In genomic region chr7:74183653-74184450, GRCh38 we compare ENCODE assay signal across 8 cellular contexts. TPM values are rescaled to one million over a fixed set of nuclear protein-coding genes. Genes with fewer than 3 reads are reported as not detected.
DNase-seq lines count a peak whose midpoint lies in the region; ATAC-seq and TF ChIP-seq lines count a peak whose summit lies in the region.

No MANE protein-coding gene starts in this region.

- ATAC-seq in natural killer cell, result peak; percentile 67 to 89 (median 72)

- H4K20me1 ChIP-seq in Karpas-422 (ENCODE audit: insufficient read depth, low read depth, low read length), result peaks cover 95% of the 10 kb centered on the region

- H2AFZ ChIP-seq in Karpas-422 (ENCODE audit: low read length), result no peak overlapping the region

- TF ChIP-seq CTCF in astrocyte of the cerebellum (IDR thresholded peaks at IDR 0.05; ENCODE audit: low read depth, low read length, missing control alignments) (peak; percentile 37), natural killer cell (IDR thresholded peaks at IDR 0.05) (no peak)

- peaks cover 83 to 93% of the 10 kb centered on the region in 2 donors for H3K4me1 Mint-ChIP-seq in natural killer cell

- H3K4me1 ChIP-seq in Karpas-422 (ENCODE audit: low read length), result peaks cover 44% of the 10 kb centered on the region

- H3K9me3 ChIP-seq in Karpas-422 (ENCODE audit: low read length), result no peaks in the 10 kb centered on the region

- no peaks in the 10 kb centered on the region for H3K9me2 ChIP-seq in Karpas-422 (replicated peaks; ENCODE audit: insufficient read depth, low read length)

- no peak overlapping the region for H3K4me3 ChIP-seq in Karpas-422 (ENCODE audit: low read length)
- no peak overlapping the region for H3K4me3 ChIP-seq in astrocyte of the cerebellum (ENCODE audit: low read depth, low read length)

- H3K36me3 Mint-ChIP-seq in natural killer cell, result peaks cover 4% of the 10 kb centered on the region

- intact Hi-C loops in natural killer cell (cut with micrococcal nuclease), result no loop called here

- no peaks in the 10 kb centered on the region for H3K27me3 Mint-ChIP-seq in natural killer cell (ENCODE audit: low read depth in 2 of 2)

- peaks cover 98% of the 10 kb centered on the region for H3K79me2 ChIP-seq in Karpas-422 (ENCODE audit: low read length)

- no peak overlapping the region for H3K4me2 ChIP-seq in Karpas-422 (ENCODE audit: low read depth, low read length, poor library complexity, severe bottlenecking)

- H3K4me3 Mint-ChIP-seq in natural killer cell, result peak overlapping the region; percentile 49

- H3K27ac ChIP-seq in Karpas-422 (ENCODE audit: low read length), result peak overlapping the region; percentile 19

- peak overlapping the region; percentile 69 to 85 for H3K27ac Mint-ChIP-seq in natural killer cell

- no peaks in the 10 kb centered on the region for H3K27me3 ChIP-seq in Karpas-422 (ENCODE audit: low read length)

- H3K9me3 Mint-ChIP-seq in natural killer cell, result no peaks in the 10 kb centered on the region

- H3K9ac ChIP-seq in Karpas-422 (ENCODE audit: low read length), result no peak overlapping the region

- peak; percentile 38 for DNase-seq in Daoy (ENCODE audit: low read depth)
- peak; percentile 52 for DNase-seq in Karpas-422
- DNase-seq in astrocyte of the cerebellum (ENCODE audit: low read depth), result no peak
- DNase-seq in natural killer cell, result no peak
- DNase-seq in NCI-H2227 (lab: John Stamatoyannopoulos, UW; ENCODE audit: unreplicated experiment), result no peak
- DNase-seq in NCI-H2081 treated with DMSO at 0.1 percent for 48 hours (lab: John Stamatoyannopoulos, UW), result no peak
- no peak for DNase-seq in central memory CD4-positive, alpha-beta T cell
- no peak for DNase-seq in inferior parietal cortex (ENCODE audit: extremely low spot score)

- H3K36me3 ChIP-seq in Karpas-422 (ENCODE audit: insufficient read depth, low read length), result peaks cover 33% of the 10 kb centered on the region

- in situ Hi-C loops in astrocyte of the cerebellum (cut with HindIII; ENCODE audit: low sequenced_read_pairs), result no loop called here

RNA-seq across cellular contexts. Expression of gene EIF4H, which starts 9.7 kb away (rescaled TPM):
- total RNA-seq in Daoy (2014; rRNA removed; shearing (Covaris generic)), result 328 and 366 TPM in 2 replicates
- 200 and 286 TPM in 2 replicates for total RNA-seq in Karpas-422 (2014; rRNA removed; shearing (Covaris generic); ENCODE audit: low replicate concordance)
- 100 to 1,000 TPM; 286 to 294 (median 294) TPM for total RNA-seq in natural killer cell

RNA-seq across cellular contexts. Expression of gene LAT2, which starts 26.0 kb away (rescaled TPM):
- total RNA-seq in Daoy (2014; rRNA removed; shearing (Covaris generic)), result 0.97 and 0.98 TPM in 2 replicates
- 2.3 and 10.5 TPM in 2 replicates for total RNA-seq in Karpas-422 (2014; rRNA removed; shearing (Covaris generic); ENCODE audit: low replicate concordance)
- 100 to 1,000 TPM; 124 to 163 (median 145) TPM for total RNA-seq in natural killer cell

Comparison
In these comparisons a context has a peak if more than half of its experiments do, and no peak if none do; other contexts are left out.
1. DNase-seq: peak in Daoy (single experiment) and Karpas-422 (single experiment); none in astrocyte of the cerebellum (single experiment), natural killer cell (single experiment), NCI-H2227 (single experiment), NCI-H2081 treated with DMSO at 0.1 percent for 48 hours (single experiment), central memory CD4-positive, alpha-beta T cell (single experiment) and inferior parietal cortex (single experiment).
2. RNA of gene LAT2, which starts 26.0 kb away (total RNA-seq): 124 to 163 TPM in natural killer cell; 2.3 to 10.5 TPM in Karpas-422 and 0.97 to 0.98 TPM in Daoy; every median in the first group is over 10 times any median in the second.